In genomic region chr1:202010042-202011015, GRCh38 we compare ENCODE assay signal across 8 cellular contexts. TPM values are rescaled to one million over a fixed set of nuclear protein-coding genes. Genes with fewer than 3 reads are reported as not detected.
DNase-seq lines count a peak whose midpoint lies in the region; ATAC-seq lines count a peak whose summit lies in the region.
"Had no signal": no experiment of that assay in that cellular context is flagged by ENCODE, and none has a peak within 500 bp of the region (broad histone marks: within the 10 kb centered on the region; RNA-seq: fewer than 3 reads in every experiment).

Gene ELF3, plus strand, starts transcription at chr1:202010587. Its CDS starts 550 bp downstream, at chr1:202011137.

- H3K36me3 Mint-ChIP-seq in stimulated activated memory B cell treated with anti-CD40 and anti-IgM and Interleukin-4, amounts not matched to agents 10 μg/mL and 1 μg/mL and 100 μg/mL, for 72 hours: peaks cover 7% of the 10 kb centered on the region

- H3F3A ChIP-seq in GM23248 (ENCODE audit: insufficient read depth): no peaks in the 10 kb centered on the region

- H3K27me3 Mint-ChIP-seq in stimulated activated memory B cell treated with anti-CD40 and anti-IgM and Interleukin-4, amounts not matched to agents 10 μg/mL and 1 μg/mL and 100 μg/mL, for 72 hours: no peaks in the 10 kb centered on the region

- DNase-seq in NCI-H345 treated with DMSO at 0.1 percent for 48 hours (lab: John Stamatoyannopoulos, UW; ENCODE audit: unreplicated experiment) (peak; percentile 88), glomerular visceral epithelial cell (ENCODE audit: extremely low spot score) (peak; percentile 100), KG1 (lab: John Stamatoyannopoulos, UW) (no peak), GM23248 (no peak)

- no peaks in the 10 kb centered on the region for H3K9me2 ChIP-seq in GM23248 (ENCODE audit: insufficient read depth)

- no peaks in the 10 kb centered on the region for H3K79me2 ChIP-seq in GM23248 (ENCODE audit: insufficient read depth)

- no peak within 1 kb of the TSS for H3K9ac ChIP-seq in GM23248

- H3K4me1 ChIP-seq in GM23248 (ENCODE audit: insufficient read depth): no peaks in the 10 kb centered on the region
- H3K4me1 ChIP-seq: psoas muscle had no signal

- peaks cover 14% of the 10 kb centered on the region for H3K4me1 Mint-ChIP-seq in stimulated activated memory B cell treated with anti-CD40 and anti-IgM and Interleukin-4, amounts not matched to agents 10 μg/mL and 1 μg/mL and 100 μg/mL, for 72 hours

- no peak within 1 kb of the TSS for H3K4me3 ChIP-seq in GM23248
- H3K4me3 ChIP-seq: psoas muscle had no signal

- no peak within 1 kb of the TSS for H3K27ac ChIP-seq in GM23248
- H3K27ac ChIP-seq: psoas muscle had no signal

- no peaks in the 10 kb centered on the region for H4K20me1 ChIP-seq in GM23248 (ENCODE audit: insufficient read depth)

- 84% methylated on average over 23 to 24 of the region's 24 CpGs for WGBS in GM23248 (ENCODE audit: low coverage in 1 of 2, low lambda C conversion rate in 2 of 2, missing lambda C conversion rate in 2 of 2), 2 experiments

- H2AFZ ChIP-seq in GM23248: no peak within 1 kb of the TSS

- no peak within 1 kb of the TSS for H3K4me2 ChIP-seq in GM23248 (ENCODE audit: unreplicated experiment)

- peak; percentile 94 for ATAC-seq in GM19025 (IDR thresholded peaks at IDR 0.05; ENCODE audit: low read depth, unreplicated experiment)
- ATAC-seq in HG03045 (IDR thresholded peaks at IDR 0.05; ENCODE audit: unreplicated experiment): peak; percentile 79
- ATAC-seq in stimulated activated memory B cell treated with anti-CD40 and anti-IgM and Interleukin-4, amounts not matched to agents 10 μg/mL and 1 μg/mL and 100 μg/mL, for 72 hours: peak; percentile 71

- H3K27me3 ChIP-seq in GM23248 (replicated peaks; ENCODE audit: insufficient read depth): no peaks in the 10 kb centered on the region

- peak within 1 kb of the TSS; percentile 1 for H3K27ac Mint-ChIP-seq in stimulated activated memory B cell treated with anti-CD40 and anti-IgM and Interleukin-4, amounts not matched to agents 10 μg/mL and 1 μg/mL and 100 μg/mL, for 72 hours

- H3K9me3 Mint-ChIP-seq in stimulated activated memory B cell treated with anti-CD40 and anti-IgM and Interleukin-4, amounts not matched to agents 10 μg/mL and 1 μg/mL and 100 μg/mL, for 72 hours: no peaks in the 10 kb centered on the region

- H3K9me3 ChIP-seq in GM23248 (ENCODE audit: low read depth): no peaks in the 10 kb centered on the region
- H3K9me3 ChIP-seq: psoas muscle had no signal

- in situ Hi-C loops in GM23248 (cut with MboI): loop anchor here (5.0 kb wide), 1 partner anchor 107 kb away; no protein-coding TSS in a partner anchor

- H3K4me3 Mint-ChIP-seq in stimulated activated memory B cell treated with anti-CD40 and anti-IgM and Interleukin-4, amounts not matched to agents 10 μg/mL and 1 μg/mL and 100 μg/mL, for 72 hours: peak within 1 kb of the TSS; percentile 41

- no peaks in the 10 kb centered on the region; the same call in 1 of the 2 replicates for H3K36me3 ChIP-seq in GM23248 (ENCODE audit: low read depth)

RNA-seq across cellular contexts. Expression of gene ELF3, which starts in this region (rescaled TPM):
- total RNA-seq in GM23248 (2014; rRNA removed; shearing (Covaris generic)): under 0.01 TPM in 1 of 2 replicates, not detected in the other
- polyA plus RNA-seq in GM23248 (2016; fragmentation: Nextera tagmentation; extraction: Ambion mirVana): not detected in 2 replicates

Comparison
In these comparisons a context has a peak if more than half of its experiments do, and no peak if none do; other contexts are left out.
1. DNase-seq: peak in NCI-H345 treated with DMSO at 0.1 percent for 48 hours (single experiment) and glomerular visceral epithelial cell (single experiment); none in KG1 (single experiment) and GM23248 (single experiment).
2. Peak in every context shown above with its lines, with median percentiles within 50 percentile points of each other: ATAC-seq.